Comparison of ENCODE assay signal across 29 cellular contexts in genomic region chr16:71369494-71369893, GRCh38. TPM values are rescaled to one million over a fixed set of nuclear protein-coding genes. Genes with fewer than 3 reads are reported as not detected.
"Had no signal": no experiment of that assay in that cellular context is flagged by ENCODE, and none has a peak within 500 bp of the region (broad histone marks: within the 10 kb centered on the region; RNA-seq: fewer than 3 reads in every experiment).

No MANE protein-coding gene starts in this region.

- H3K4me3 Mint-ChIP-seq: activated CD4-positive, alpha-beta T cell treated with anti-CD3 and anti-CD28 coated beads, Interleukin-2, amount 10 ng/mL, durations not matched to agents 24 days and 14 days; activated CD8-positive, alpha-beta T cell treated with anti-CD3 and anti-CD28 coated beads for 36 hours; activated T-cell treated with anti-CD3 and anti-CD28 coated beads, Interleukin-2, amount 50 U/mL, for 4 hours; activated T-helper 17 cell treated with anti-CD3 and anti-CD28 coated beads, Interleukin-2, amount 50 U/mL, for 72 hours; effector memory CD8-positive, alpha-beta T cell; mesothelial cell of epicardium; naive thymus-derived CD4-positive, alpha-beta T cell had no signal

- H3K4me2 ChIP-seq: hepatocyte, smooth muscle cell had no signal

- H3K27ac Mint-ChIP-seq: activated CD4-positive, alpha-beta T cell treated with anti-CD3 and anti-CD28 coated beads, Interleukin-2, amount 10 ng/mL, durations not matched to agents 24 days and 14 days; activated T-helper 17 cell treated with anti-CD3 and anti-CD28 coated beads, Interleukin-2, amount 50 U/mL, for 72 hours; effector memory CD8-positive, alpha-beta T cell; mesothelial cell of epicardium; naive thymus-derived CD4-positive, alpha-beta T cell had no signal

- H3K4me1 Mint-ChIP-seq: activated T-helper 17 cell treated with anti-CD3 and anti-CD28 coated beads, Interleukin-2, amount 50 U/mL, for 72 hours; mesothelial cell of epicardium had no signal

- H3K79me2 ChIP-seq: hepatocyte had no signal

- ATAC-seq: activated CD4-positive, CD25-positive, alpha-beta regulatory T cell treated with anti-CD3 and anti-CD28 coated beads, Interleukin-2, amount 50 U/mL, for 24 hours; activated CD8-positive, alpha-beta T cell treated with anti-CD3 and anti-CD28 coated beads for 36 hours; activated T-cell treated with anti-CD3 and anti-CD28 coated beads, Interleukin-2, amount 50 U/mL, for 4 hours; activated T-helper 17 cell treated with anti-CD3 and anti-CD28 coated beads, Interleukin-2, amount 50 U/mL, for 72 hours; effector memory CD8-positive, alpha-beta T cell; gastroesophageal sphincter; left colon; naive thymus-derived CD4-positive, alpha-beta T cell; pancreas had no signal

- H3K36me3 Mint-ChIP-seq: mesothelial cell of epicardium; naive thymus-derived CD4-positive, alpha-beta T cell had no signal

- H3K27me3 Mint-ChIP-seq: activated CD4-positive, alpha-beta T cell treated with anti-CD3 and anti-CD28 coated beads, Interleukin-2, amount 10 ng/mL, durations not matched to agents 24 days and 14 days had no signal

- H3K4me1 ChIP-seq: gastroesophageal sphincter, pancreas, prostate gland, transverse colon had no signal

- H3K36me3 ChIP-seq: brain microvascular endothelial cell, gastroesophageal sphincter, pancreas, prostate gland, transverse colon, WERI-Rb-1 had no signal

- H3K9me3 Mint-ChIP-seq: activated CD4-positive, alpha-beta T cell treated with anti-CD3 and anti-CD28 coated beads, Interleukin-2, amount 10 ng/mL, durations not matched to agents 24 days and 14 days; activated CD8-positive, alpha-beta T cell treated with anti-CD3 and anti-CD28 coated beads for 36 hours; activated T-cell treated with anti-CD3 and anti-CD28 coated beads, Interleukin-2, amount 50 U/mL, for 4 hours; activated T-helper 17 cell treated with anti-CD3 and anti-CD28 coated beads, Interleukin-2, amount 50 U/mL, for 72 hours; effector memory CD8-positive, alpha-beta T cell; mesothelial cell of epicardium had no signal

- FAIRE-seq: astrocyte, endothelial cell of umbilical vein, pancreas, TTC549 had no signal

- H2AFZ ChIP-seq: hepatocyte had no signal

- H3K9me3 ChIP-seq: gastroesophageal sphincter, pancreas, prostate gland, transverse colon had no signal

- H3K27me3 ChIP-seq: brain microvascular endothelial cell, hepatocyte, pancreas had no signal

- DNase-seq: activated CD4-positive, alpha-beta T cell treated with anti-CD3 and anti-CD28 coated beads, Interleukin-2, amount 10 ng/mL, durations not matched to agents 24 days and 14 days; activated CD8-positive, alpha-beta T cell treated with anti-CD3 and anti-CD28 coated beads for 36 hours; activated gamma-delta T cell treated with Interleukin-2 at 50 U/mL for 16 hours; activated naive CD4-positive, alpha-beta T cell treated with anti-CD3 and anti-CD28 coated beads, Interleukin-2, amount 50 U/mL, for 16 hours; activated T-cell treated with anti-CD3 and anti-CD28 coated beads, Interleukin-2, amount 50 U/mL, for 4 hours; amniotic stem cell; brain microvascular endothelial cell; cortex of kidney; effector memory CD8-positive, alpha-beta T cell; islet precursor cell; left colon; naive thymus-derived CD4-positive, alpha-beta T cell; nucleus accumbens; pancreas; stimulated activated naive CD4-positive, alpha-beta T cell treated with Interleukin-2 at 50 U/mL for 16 hours; T-helper 9 cell; transverse colon; WERI-Rb-1 had no signal

- H3K4me3 ChIP-seq: gastroesophageal sphincter, hepatocyte, pancreas, prostate gland, smooth muscle cell, transverse colon had no signal

- H3K27ac ChIP-seq: brain microvascular endothelial cell, gastroesophageal sphincter, hepatocyte, pancreas, prostate gland, transverse colon, WERI-Rb-1 had no signal

RNA-seq across cellular contexts. Expression of gene CALB2, which starts 11.0 kb away (rescaled TPM):
- total RNA-seq: activated CD4-positive, alpha-beta T cell treated with anti-CD3 and anti-CD28 coated beads, Interleukin-2, amount 10 ng/mL, durations not matched to agents 24 days and 14 days; activated CD8-positive, alpha-beta T cell treated with anti-CD3 and anti-CD28 coated beads for 36 hours; activated T-cell treated with anti-CD3 and anti-CD28 coated beads, Interleukin-2, amount 50 U/mL, for 4 hours; activated T-helper 17 cell treated with anti-CD3 and anti-CD28 coated beads, Interleukin-2, amount 50 U/mL, for 72 hours; chondrocyte; endothelial cell of umbilical vein; naive thymus-derived CD4-positive, alpha-beta T cell had no signal
- polyA plus RNA-seq: endothelial cell of umbilical vein; naive thymus-derived CD4-positive, alpha-beta T cell had no signal
